In the genomic region with DNA sequence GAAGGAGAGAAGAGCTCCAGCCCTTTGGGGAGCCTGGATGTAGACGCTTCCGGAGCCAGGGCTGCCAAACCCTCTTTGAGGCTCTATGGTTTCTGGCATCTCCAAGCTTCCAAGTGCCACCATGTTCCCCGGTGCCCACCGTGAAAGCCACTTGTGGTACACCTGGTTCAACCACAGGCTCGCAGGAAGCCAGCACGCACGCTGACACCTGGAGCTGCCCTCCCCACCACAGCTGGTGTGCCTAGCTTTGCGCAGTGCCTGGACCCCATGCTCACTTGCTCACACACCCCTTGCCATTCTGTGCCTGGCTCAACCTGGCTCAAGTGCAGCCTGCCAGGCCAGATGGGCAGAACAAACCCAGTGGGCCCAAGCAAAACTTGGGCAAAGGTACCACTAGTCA, we compare ENCODE assay signal across 33 cellular contexts.
"Had no signal": no experiment of that assay in that cellular context is flagged by ENCODE, and none has a peak within 500 bp of the region (broad histone marks: within the 10 kb centered on the region; RNA-seq: fewer than 3 reads in every experiment).

No MANE protein-coding gene starts in this region.

- H3K4me3 ChIP-seq: PC-9 had no signal

- ATAC-seq: activated CD8-positive, alpha-beta memory T cell treated with anti-CD3 and anti-CD28 coated beads, Interleukin-2, amount 10 ng/mL, durations not matched to agents 7 days and 5 days; activated naive CD8-positive, alpha-beta T cell treated with anti-CD3 and anti-CD28 coated beads, Interleukin-2, amount 50 U/mL, for 24 hours had no signal

- H3K27me3 ChIP-seq: brain microvascular endothelial cell had no signal

- FAIRE-seq: RCC 7860 had no signal

- H3K36me3 ChIP-seq: brain microvascular endothelial cell had no signal

- H3K27ac ChIP-seq: brain microvascular endothelial cell, PC-9, RWPE1, VCaP had no signal

- H2AFZ ChIP-seq: PC-9 had no signal

- H3K4me2 ChIP-seq: PC-9 had no signal

- DNase-seq: activated B cell treated with CpG ODN at 0.5 μM for 24 hours; activated CD4-positive, alpha-beta memory T cell treated with anti-CD3 and anti-CD28 coated beads, Interleukin-2, amount 10 ng/mL, durations not matched to agents 7 days and 5 days; activated CD4-positive, alpha-beta T cell treated with anti-CD3 and anti-CD28 coated beads for 4 hours; activated CD4-positive, alpha-beta T cell treated with anti-CD3 and anti-CD28 coated beads, Interleukin-2, amount 50 U/mL, for 1 hour; activated CD4-positive, CD25-positive, alpha-beta regulatory T cell treated with anti-CD3 and anti-CD28 coated beads, Interleukin-2, amount 50 U/mL, for 72 hours; activated CD8-positive, alpha-beta memory T cell treated with anti-CD3 and anti-CD28 coated beads for 24 hours; activated CD8-positive, alpha-beta memory T cell treated with anti-CD3 and anti-CD28 coated beads, Interleukin-2, amount 10 ng/mL, durations not matched to agents 7 days and 5 days; activated CD8-positive, alpha-beta memory T cell treated with anti-CD3 and anti-CD28 coated beads, Interleukin-2, amount 50 U/mL, for 48 hours; activated effector memory CD4-positive, alpha-beta T cell treated with Interleukin-2 at 50 U/mL for 16 hours; activated naive CD4-positive, alpha-beta T cell treated with anti-CD3 and anti-CD28 coated beads, Interleukin-2, amount 10 ng/mL, durations not matched to agents 7 days and 5 days; activated naive CD8-positive, alpha-beta T cell treated with anti-CD3 and anti-CD28 coated beads, Interleukin-2, amount 50 U/mL, for 24 hours; activated T-cell treated with anti-CD3 and anti-CD28 coated beads, Interleukin-2, amount 50 U/mL, for 48 hours; anterior cingulate cortex; brain microvascular endothelial cell; KG1; MM.1S; MV-4-11; NCI-H1092; NCI-H1436 treated with DMSO at 0.1 percent for 48 hours; NCI-H1694 treated with DMSO at 0.1 percent for 48 hours; NCI-H2029; NCI-H510A; NCI-H526; NCI-H748 treated with DMSO at 0.1 percent for 48 hours; PC-9; Right ventricle myocardium superior; SW 1271; T-helper 1 cell; T-helper 2 cell; T-helper 9 cell had no signal
